In the genomic region with DNA sequence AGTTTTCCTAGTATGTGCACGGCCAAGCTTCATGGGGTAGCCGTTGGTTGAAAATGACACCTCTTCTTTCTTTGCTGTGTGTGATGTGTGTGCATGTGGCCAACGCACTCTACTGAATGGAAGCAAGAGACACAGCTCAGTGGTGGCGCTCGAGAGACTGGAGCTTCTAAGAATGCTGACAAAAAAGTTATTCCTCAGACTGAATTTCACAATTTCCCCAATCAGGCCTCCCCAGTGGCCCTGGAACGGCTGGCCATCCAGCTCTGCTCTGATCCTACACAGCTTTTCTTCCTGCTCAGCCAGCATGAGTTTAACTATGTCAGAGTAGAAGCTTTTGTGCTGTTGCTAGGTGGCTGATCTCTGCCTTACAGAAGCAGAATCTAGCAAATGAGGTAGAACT, we compare ENCODE assay signal across 12 cellular contexts.
A peak's percentile ranks its signal among the peaks of the same experiment; 100 is the strongest.
DNase-seq lines count a peak whose midpoint lies in the region; ATAC-seq and TF ChIP-seq lines count a peak whose summit lies in the region.
"Had no signal": no experiment of that assay in that cellular context is flagged by ENCODE, and none has a peak within 500 bp of the region (broad histone marks: within the 10 kb centered on the region; RNA-seq: fewer than 3 reads in every experiment).

No MANE protein-coding gene starts in this region.

- H3K36me3 Mint-ChIP-seq in naive thymus-derived CD4-positive, alpha-beta T cell = no peaks in the 10 kb centered on the region
- H3K36me3 Mint-ChIP-seq: activated naive CD4-positive, alpha-beta T cell treated with anti-CD3 and anti-CD28 coated beads, Interleukin-2, amount 10 ng/mL, durations not matched to agents 7 days and 5 days; memory B cell had no signal

- ATAC-seq in naive thymus-derived CD4-positive, alpha-beta T cell = no peak
- ATAC-seq: T-helper 17 cell had no signal

- no peaks in the 10 kb centered on the region for H3K4me1 ChIP-seq in naive thymus-derived CD4-positive, alpha-beta T cell (ENCODE audit: control insufficient read depth in 2 of 2, insufficient read depth in 2 of 2, low read length in 2 of 2)

- no peaks in the 10 kb centered on the region for H3K9me3 ChIP-seq in naive thymus-derived CD4-positive, alpha-beta T cell (ENCODE audit: control insufficient read depth in 2 of 3, low read length in 3 of 3)

- TF ChIP-seq CTCF in astrocyte of the cerebellum (IDR thresholded peaks at IDR 0.05; ENCODE audit: low read depth, low read length, missing control alignments) = peak; percentile 53

- CTCF ChIA-PET in naive thymus-derived CD4-positive, alpha-beta T cell (lab: Charles Lee) = no interaction called here

- no peak overlapping the region for H3K27ac ChIP-seq in naive thymus-derived CD4-positive, alpha-beta T cell (ENCODE audit: low read depth, low read length)

- H3K36me3 ChIP-seq in naive thymus-derived CD4-positive, alpha-beta T cell (ENCODE audit: control insufficient read depth in 2 of 3, insufficient read depth in 3 of 3, low read length in 3 of 3) = no peaks in the 10 kb centered on the region

- H3K4me3 ChIP-seq in astrocyte of the cerebellum (ENCODE audit: low read depth, low read length) = no peak overlapping the region
- no peak overlapping the region for H3K4me3 ChIP-seq in naive thymus-derived CD4-positive, alpha-beta T cell (ENCODE audit: low read length)

- no peaks in the 10 kb centered on the region for H3K4me1 Mint-ChIP-seq in naive thymus-derived CD4-positive, alpha-beta T cell
- H3K4me1 Mint-ChIP-seq: activated naive CD4-positive, alpha-beta T cell treated with anti-CD3 and anti-CD28 coated beads, Interleukin-2, amount 10 ng/mL, durations not matched to agents 7 days and 5 days; memory B cell; T-helper 17 cell had no signal

- no peaks in the 10 kb centered on the region for H3K27me3 ChIP-seq in naive thymus-derived CD4-positive, alpha-beta T cell (ENCODE audit: control insufficient read depth in 2 of 2, insufficient read depth in 2 of 2, low read length in 2 of 2)

- intact Hi-C loops in naive thymus-derived CD4-positive, alpha-beta T cell (cut with micrococcal nuclease) = no loop called here

- H3K9me3 Mint-ChIP-seq in naive thymus-derived CD4-positive, alpha-beta T cell = peaks cover 0 to 12% (median under 1%) of the 10 kb centered on the region in 11 donors

- peak overlapping the region in 1 of 9 donors; percentile 26 for H3K27ac Mint-ChIP-seq in naive thymus-derived CD4-positive, alpha-beta T cell
- H3K27ac Mint-ChIP-seq: activated naive CD4-positive, alpha-beta T cell treated with anti-CD3 and anti-CD28 coated beads, Interleukin-2, amount 10 ng/mL, durations not matched to agents 7 days and 5 days; memory B cell; T-helper 17 cell had no signal

- in situ Hi-C loops in astrocyte of the cerebellum (cut with HindIII; ENCODE audit: low sequenced_read_pairs) = no loop called here

- H3K27me3 Mint-ChIP-seq in naive thymus-derived CD4-positive, alpha-beta T cell = no peaks in the 10 kb centered on the region
- H3K27me3 Mint-ChIP-seq: activated naive CD4-positive, alpha-beta T cell treated with anti-CD3 and anti-CD28 coated beads, Interleukin-2, amount 10 ng/mL, durations not matched to agents 7 days and 5 days; memory B cell; T-helper 17 cell had no signal

- POLR2A ChIA-PET in naive thymus-derived CD4-positive, alpha-beta T cell (lab: Charles Lee) = no interaction called here

- peak; percentile 12 for DNase-seq in EH (ENCODE audit: low read depth)
- peak; percentile 41 for DNase-seq in astrocyte of the cerebellum (ENCODE audit: low read depth)
- DNase-seq in iPS DF 19.7 (ENCODE audit: low read depth, low spot score) = peak; percentile 9
- DNase-seq in retina = peak; percentile 74
- no peak for DNase-seq in naive thymus-derived CD4-positive, alpha-beta T cell
- DNase-seq in DMS79 (lab: John Stamatoyannopoulos, UW) = no peak
- DNase-seq in cerebellar nuclear complex (lab: John Stamatoyannopoulos, UW) = no peak
- no peak for DNase-seq in activated T-cell treated with anti-CD3 and anti-CD28 coated beads, Interleukin-2, amount 50 U/mL, for 1 hour
- DNase-seq: activated naive CD4-positive, alpha-beta T cell treated with anti-CD3 and anti-CD28 coated beads, Interleukin-2, amount 10 ng/mL, durations not matched to agents 7 days and 5 days; stimulated activated naive CD4-positive, alpha-beta T cell treated with Interleukin-2 at 50 U/mL for 16 hours; T-helper 17 cell had no signal

- no peak overlapping the region for H3K4me3 Mint-ChIP-seq in naive thymus-derived CD4-positive, alpha-beta T cell
- H3K4me3 Mint-ChIP-seq: activated naive CD4-positive, alpha-beta T cell treated with anti-CD3 and anti-CD28 coated beads, Interleukin-2, amount 10 ng/mL, durations not matched to agents 7 days and 5 days; memory B cell; T-helper 17 cell had no signal

Comparison
In these comparisons a context has a peak if more than half of its experiments do, and no peak if none do; other contexts are left out.
1. DNase-seq: peak in EH (single experiment), astrocyte of the cerebellum (single experiment), iPS DF 19.7 (single experiment) and retina (single experiment); none in naive thymus-derived CD4-positive, alpha-beta T cell (0 of 9), DMS79 (single experiment), cerebellar nuclear complex (0 of 2) and activated T-cell treated with anti-CD3 and anti-CD28 coated beads, Interleukin-2, amount 50 U/mL, for 1 hour (single experiment).